8 cellular contexts compared by ENCODE assay signal in genomic region chr7:29243777-29244655, GRCh38. TPM values are rescaled to one million over a fixed set of nuclear protein-coding genes. Genes with fewer than 3 reads are reported as not detected.
DNase-seq lines count a peak whose midpoint lies in the region; ATAC-seq, FAIRE-seq and TF ChIP-seq lines count a peak whose summit lies in the region.

No MANE protein-coding gene starts in this region.

- dilution Hi-C loops in keratinocyte (cut with MboI; ENCODE audit: extremely low pct_ligation_motif_present, low sequenced_read_pairs), result no loop called here

- peak; percentile 81 for DNase-seq in activated CD4-positive, alpha-beta T cell treated with anti-CD3 and anti-CD28 coated beads for 36 hours
- DNase-seq in keratinocyte (ENCODE audit: low read depth, low spot score) (no peak), DMS79 treated with DMSO at 0.1 percent for 48 hours (lab: John Stamatoyannopoulos, UW) (no peak), SK-N-DZ (ENCODE audit: low spot score) (no peak), DMS79 (lab: John Stamatoyannopoulos, UW) (no peak)

- ATAC-seq in HG02642 (IDR thresholded peaks at IDR 0.05; ENCODE audit: poor library complexity, unreplicated experiment) (peak; percentile 53), HG03108 (IDR thresholded peaks at IDR 0.05; ENCODE audit: unreplicated experiment) (no peak)
- peak; percentile 99 for ATAC-seq in activated CD4-positive, alpha-beta T cell treated with anti-CD3 and anti-CD28 coated beads for 36 hours

- H3K79me2 ChIP-seq in keratinocyte (ENCODE audit: control insufficient read depth, insufficient read depth, low read length), result no peaks in the 10 kb centered on the region

- H3K27me3 Mint-ChIP-seq in activated CD4-positive, alpha-beta T cell treated with anti-CD3 and anti-CD28 coated beads for 36 hours, result peaks cover 12% of the 10 kb centered on the region

- no peaks in the 10 kb centered on the region for H3K4me1 ChIP-seq in keratinocyte (ENCODE audit: control insufficient read depth, extremely low read depth, insufficient read depth, low read length)

- H3K27me3 ChIP-seq in keratinocyte (ENCODE audit: control insufficient read depth, extremely low read depth, insufficient read depth, low read length), result no peaks in the 10 kb centered on the region

- H3K36me3 Mint-ChIP-seq in activated CD4-positive, alpha-beta T cell treated with anti-CD3 and anti-CD28 coated beads for 36 hours (ENCODE audit: low read depth), result no peaks in the 10 kb centered on the region

- peak overlapping the region; percentile 34 for H3K27ac Mint-ChIP-seq in activated CD4-positive, alpha-beta T cell treated with anti-CD3 and anti-CD28 coated beads for 36 hours

- H3K4me1 Mint-ChIP-seq in activated CD4-positive, alpha-beta T cell treated with anti-CD3 and anti-CD28 coated beads for 36 hours, result peaks cover 18% of the 10 kb centered on the region

- no peaks in the 10 kb centered on the region for H4K20me1 ChIP-seq in keratinocyte (ENCODE audit: control insufficient read depth, extremely low read depth, insufficient read depth, low read length)

- no peak overlapping the region for H2AFZ ChIP-seq in keratinocyte (ENCODE audit: control insufficient read depth, low read length)

- intact Hi-C loops in activated CD4-positive, alpha-beta T cell treated with anti-CD3 and anti-CD28 coated beads for 36 hours (cut with DNase I, micrococcal nuclease), result loop anchor here (1.0 to 5.0 kb wide), 7 partner anchors 10 to 163 kb away; partner anchors contain the start of gene CHN2 (in 1 of the 2)

- no peak overlapping the region for H3K9ac ChIP-seq in keratinocyte (ENCODE audit: control insufficient read depth, extremely low read depth, insufficient read depth, low read length)

- no peaks in the 10 kb centered on the region for H3K9me3 ChIP-seq in keratinocyte (ENCODE audit: control insufficient read depth, low read depth, low read length)

- CTCF ChIA-PET in activated CD4-positive, alpha-beta T cell treated with anti-CD3 and anti-CD28 coated beads for 36 hours (lab: Charles Lee), result interaction anchor here (0.5 to 1.3 kb wide), 2 partner anchors 11 to 143 kb away, joined by 3 to 4 read pairs; no protein-coding TSS in a partner anchor

- H3K9me3 Mint-ChIP-seq in activated CD4-positive, alpha-beta T cell treated with anti-CD3 and anti-CD28 coated beads for 36 hours (ENCODE audit: low read depth), result no peaks in the 10 kb centered on the region

- H3K4me3 Mint-ChIP-seq in activated CD4-positive, alpha-beta T cell treated with anti-CD3 and anti-CD28 coated beads for 36 hours, result peak overlapping the region; percentile 20

- H3K4me2 ChIP-seq in keratinocyte (ENCODE audit: control insufficient read depth, extremely low read depth, insufficient read depth, low read depth, low read length), result no peak overlapping the region

- FAIRE-seq in keratinocyte (lab: Jason Lieb, UNC), result peak; percentile 56

- H3K9me1 ChIP-seq in keratinocyte (ENCODE audit: control insufficient read depth, extremely low read depth, insufficient read depth, low read length), result no peaks in the 10 kb centered on the region

- no peak overlapping the region for H3K4me3 ChIP-seq in keratinocyte (ENCODE audit: control insufficient read depth in 2 of 3, extremely low read depth in 1 of 3, insufficient read depth in 2 of 3, low read depth in 1 of 3, low read length in 3 of 3)

- POLR2A ChIA-PET in activated CD4-positive, alpha-beta T cell treated with anti-CD3 and anti-CD28 coated beads for 36 hours (lab: Charles Lee), result no interaction called here

- peak; percentile 41 for TF ChIP-seq CTCF in C4-2B (conservative IDR thresholded peaks at IDR 0.05)
- peak; percentile 19 to 45 (median 22) for TF ChIP-seq CTCF in keratinocyte (optimal IDR thresholded peaks at IDR 0.05 in 1 of 3, IDR thresholded peaks at IDR 0.05 in 1 of 3, conservative IDR thresholded peaks at IDR 0.05 in 1 of 3; ENCODE audit: extremely low read depth in 1 of 3, insufficient read depth in 2 of 3, low read length in 3 of 3)

- H3K27ac ChIP-seq in C4-2B (no peak overlapping the region), keratinocyte (ENCODE audit: control insufficient read depth, insufficient read depth, low read length) (no peak overlapping the region)

- no peaks in the 10 kb centered on the region for H3K36me3 ChIP-seq in keratinocyte (ENCODE audit: control insufficient read depth in 2 of 2, extremely low read depth in 1 of 2, insufficient read depth in 2 of 2, low read length in 2 of 2)

RNA-seq across cellular contexts. Expression of gene CHN2, which starts 49.4 kb away (rescaled TPM):
- under 1 TPM; 0.25 to 0.39 TPM for total RNA-seq in activated CD4-positive, alpha-beta T cell treated with anti-CD3 and anti-CD28 coated beads for 36 hours
- 1.3 to 1.8 TPM (median 1.6 TPM) in 3 replicates for polyA plus RNA-seq in keratinocyte
- polyA plus RNA-seq in keratinocyte (2011; ENCODE audit: low read depth), result 1.4 TPM
- 1.4 and 2.4 TPM in 2 replicates for polyA plus RNA-seq in keratinocyte (2011; cell fraction: cytosol; rRNA removed)
- 1.4 and 1.9 TPM in 2 replicates for polyA plus RNA-seq in keratinocyte (2011; cell fraction: nucleus; rRNA removed)
- 0.48 and 0.87 TPM in 2 replicates for polyA plus RNA-seq in keratinocyte (2012; ENCODE audit: low replicate concordance)
- polyA minus RNA-seq in keratinocyte, result 1.7 to 2.2 TPM in 2 of 3 replicates, not detected in the other
- polyA minus RNA-seq in keratinocyte (2011; cell fraction: cytosol; rRNA and poly(A)+ RNA removed), result 4.6 TPM
- polyA minus RNA-seq in keratinocyte (2011; cell fraction: nucleus; rRNA and poly(A)+ RNA removed), result 0.74 and 3.1 TPM in 2 replicates
- polyA plus RNA-seq in SK-N-DZ (2014; cell fraction: cytosol; rRNA removed), result 13.8 and 22.4 TPM in 2 replicates
- polyA plus RNA-seq in SK-N-DZ (2014; cell fraction: nucleus; rRNA removed), result 6.8 and 12.9 TPM in 2 replicates
